In genomic region chr15:74408815-74409214, GRCh38 we compare ENCODE assay signal across 1 cellular context.
TF ChIP-seq lines count a peak whose summit lies in the region.

No MANE protein-coding gene starts in this region.

TF ChIP-seq in HepG2, 621 proteins besides CTCF, POLR2A, EP300 and RAD21:
- no peak for TF ChIP-seq ZNF460 (CRISPR knock-in tag; IDR thresholded peaks at IDR 0.05; ENCODE audit: borderline replicate concordance)
- peak; percentile 91 for TF ChIP-seq RBM22 (optimal IDR thresholded peaks at IDR 0.05; ENCODE audit: low read length)
- no peak for TF ChIP-seq ZNF503 (CRISPR knock-in tag; IDR thresholded peaks at IDR 0.05)
- no peak for TF ChIP-seq SP2 (CRISPR knock-in tag; IDR thresholded peaks at IDR 0.05)
- peak; percentile 21; the same call in 1 of the 2 replicates for TF ChIP-seq POLR2AphosphoS5 (IDR thresholded peaks at IDR 0.05; ENCODE audit: low read depth, low read length)
- no peak for TF ChIP-seq ZFP37 (CRISPR knock-in tag; IDR thresholded peaks at IDR 0.05; ENCODE audit: borderline replicate concordance)
- TF ChIP-seq, protein P1, sequence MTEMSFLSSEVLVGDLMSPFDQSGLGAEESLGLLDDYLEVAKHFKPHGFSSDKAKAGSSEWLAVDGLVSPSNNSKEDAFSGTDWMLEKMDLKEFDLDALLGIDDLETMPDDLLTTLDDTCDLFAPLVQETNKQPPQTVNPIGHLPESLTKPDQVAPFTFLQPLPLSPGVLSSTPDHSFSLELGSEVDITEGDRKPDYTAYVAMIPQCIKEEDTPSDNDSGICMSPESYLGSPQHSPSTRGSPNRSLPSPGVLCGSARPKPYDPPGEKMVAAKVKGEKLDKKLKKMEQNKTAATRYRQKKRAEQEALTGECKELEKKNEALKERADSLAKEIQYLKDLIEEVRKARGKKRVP (CRISPR knock-in tag; IDR thresholded peaks at IDR 0.05): no peak
- peak; percentile 84 for TF ChIP-seq AGO2 (optimal IDR thresholded peaks at IDR 0.05; ENCODE audit: low read depth, low read length)
- TF ChIP-seq ZNF570 (CRISPR knock-in tag; IDR thresholded peaks at IDR 0.05; ENCODE audit: borderline replicate concordance): no peak
- TF ChIP-seq KMT2A (CRISPR knock-in tag; IDR thresholded peaks at IDR 0.05): no peak
- no peak for TF ChIP-seq ZNF17 (CRISPR knock-in tag; IDR thresholded peaks at IDR 0.05)
- TF ChIP-seq POLR2AphosphoS2 (IDR thresholded peaks at IDR 0.05; ENCODE audit: low read depth, low read length): no peak
- TF ChIP-seq, protein P2, sequence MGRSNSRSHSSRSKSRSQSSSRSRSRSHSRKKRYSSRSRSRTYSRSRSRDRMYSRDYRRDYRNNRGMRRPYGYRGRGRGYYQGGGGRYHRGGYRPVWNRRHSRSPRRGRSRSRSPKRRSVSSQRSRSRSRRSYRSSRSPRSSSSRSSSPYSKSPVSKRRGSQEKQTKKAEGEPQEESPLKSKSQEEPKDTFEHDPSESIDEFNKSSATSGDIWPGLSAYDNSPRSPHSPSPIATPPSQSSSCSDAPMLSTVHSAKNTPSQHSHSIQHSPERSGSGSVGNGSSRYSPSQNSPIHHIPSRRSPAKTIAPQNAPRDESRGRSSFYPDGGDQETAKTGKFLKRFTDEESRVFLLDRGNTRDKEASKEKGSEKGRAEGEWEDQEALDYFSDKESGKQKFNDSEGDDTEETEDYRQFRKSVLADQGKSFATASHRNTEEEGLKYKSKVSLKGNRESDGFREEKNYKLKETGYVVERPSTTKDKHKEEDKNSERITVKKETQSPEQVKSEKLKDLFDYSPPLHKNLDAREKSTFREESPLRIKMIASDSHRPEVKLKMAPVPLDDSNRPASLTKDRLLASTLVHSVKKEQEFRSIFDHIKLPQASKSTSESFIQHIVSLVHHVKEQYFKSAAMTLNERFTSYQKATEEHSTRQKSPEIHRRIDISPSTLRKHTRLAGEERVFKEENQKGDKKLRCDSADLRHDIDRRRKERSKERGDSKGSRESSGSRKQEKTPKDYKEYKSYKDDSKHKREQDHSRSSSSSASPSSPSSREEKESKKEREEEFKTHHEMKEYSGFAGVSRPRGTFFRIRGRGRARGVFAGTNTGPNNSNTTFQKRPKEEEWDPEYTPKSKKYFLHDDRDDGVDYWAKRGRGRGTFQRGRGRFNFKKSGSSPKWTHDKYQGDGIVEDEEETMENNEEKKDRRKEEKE (IDR thresholded peaks at IDR 0.05): no peak
